ENCODE assay signal across 8 cellular contexts in genomic region chr12:111686574-111687105, GRCh38. TPM values are rescaled to one million over a fixed set of nuclear protein-coding genes. Genes with fewer than 3 reads are reported as not detected.
DNase-seq lines count a peak whose midpoint lies in the region; ATAC-seq and TF ChIP-seq lines count a peak whose summit lies in the region.

No MANE protein-coding gene starts in this region.

- H3K9me3 ChIP-seq in AG04450 (ENCODE audit: control insufficient read depth, insufficient read depth, low read length) (no peaks in the 10 kb centered on the region; the same call in 1 of the 2 replicates), KOPT-K1 (ENCODE audit: insufficient read depth, low read length, poor library complexity, severe bottlenecking) (no peaks in the 10 kb centered on the region), mucosa of stomach (ENCODE audit: control insufficient read depth, low read length) (no peaks in the 10 kb centered on the region)

- peak overlapping the region; percentile 95 for H3K4me3 Mint-ChIP-seq in chondrocyte (ENCODE audit: unreplicated experiment)

- intact Hi-C loops in posterior cingulate gyrus (cut with DNase I): no loop called here

- POLR2A ChIA-PET in AG04450 (lab: Yijun Ruan, JAX): interaction anchor here (1.2 to 1.4 kb wide), 3 partner anchors 15 to 126 kb away, joined by 3 to 5 read pairs (median 4); partner anchors contain the start of gene ALDH2

- H3K4me1 ChIP-seq in mucosa of stomach (ENCODE audit: control insufficient read depth, insufficient read depth, low read length): peaks cover 12% of the 10 kb centered on the region

- peak overlapping the region; percentile 97 for H3K27ac Mint-ChIP-seq in chondrocyte (ENCODE audit: unreplicated experiment)

- H3K27ac ChIP-seq in AG04450 (ENCODE audit: low read depth, low read length) (no peak overlapping the region), KOPT-K1 (ENCODE audit: low read depth, low read length, poor library complexity, severe bottlenecking) (peak overlapping the region; percentile 66)

- DNase-seq in AG04450 (ENCODE audit: low read depth, low spot score): no peak
- no peak for DNase-seq in chondrocyte (ENCODE audit: low spot score)
- DNase-seq in posterior cingulate gyrus: no peak
- no peak for DNase-seq in NCI-H345 treated with DMSO at 0.1 percent for 48 hours (lab: John Stamatoyannopoulos, UW; ENCODE audit: unreplicated experiment)

- no peaks in the 10 kb centered on the region for H3K9me3 Mint-ChIP-seq in chondrocyte (ENCODE audit: low read depth)

- H3K4me1 Mint-ChIP-seq in chondrocyte (ENCODE audit: low read depth): peaks cover 31% of the 10 kb centered on the region

- H3K27me3 Mint-ChIP-seq in chondrocyte (ENCODE audit: low read depth): no peaks in the 10 kb centered on the region

- CTCF ChIA-PET in AG04450 (lab: Charles Lee): interaction anchor here (0.6 to 1.7 kb wide), 2 partner anchors 22 to 126 kb away, joined by 4 to 8 read pairs; no protein-coding TSS in a partner anchor

- peaks cover 20% of the 10 kb centered on the region for H3K36me3 ChIP-seq in KOPT-K1 (ENCODE audit: insufficient read depth, low read length)
- H3K36me3 ChIP-seq in mucosa of stomach (ENCODE audit: control insufficient read depth, insufficient read depth, low read length): no peaks in the 10 kb centered on the region

- peak overlapping the region; percentile 76 for H3K4me3 ChIP-seq in AG04450 (ENCODE audit: low read depth, low read length)
- peak overlapping the region; percentile 87 for H3K4me3 ChIP-seq in mucosa of stomach (ENCODE audit: low read length)

- TF ChIP-seq CTCF in AG04450 (IDR thresholded peaks at IDR 0.05; ENCODE audit: low read depth, low read length) (no peak), chondrocyte (IDR thresholded peaks at IDR 0.05) (no peak)

- ATAC-seq in HG03378 (IDR thresholded peaks at IDR 0.05; ENCODE audit: unreplicated experiment): no peak
- ATAC-seq in GM21526 (IDR thresholded peaks at IDR 0.05; ENCODE audit: low FRiP score, unreplicated experiment): no peak

- peak overlapping the region; percentile 96 for H3K9ac ChIP-seq in mucosa of stomach (ENCODE audit: low read length)

- H3K27me3 ChIP-seq in AG04450 (ENCODE audit: control insufficient read depth, insufficient read depth, low read length): no peaks in the 10 kb centered on the region
- no peaks in the 10 kb centered on the region for H3K27me3 ChIP-seq in mucosa of stomach (ENCODE audit: control insufficient read depth, insufficient read depth, low read length)

- peaks cover 5% of the 10 kb centered on the region for H3K36me3 Mint-ChIP-seq in chondrocyte (ENCODE audit: low read depth)

RNA-seq across cellular contexts. Expression of gene ACAD10, which starts 0.8 kb away (rescaled TPM):
- 17.0 and 18.8 TPM in 2 replicates for polyA plus RNA-seq in AG04450 (2011; rRNA removed)
- 21.9 and 24.0 TPM in 2 replicates for polyA minus RNA-seq in AG04450 (2011; rRNA and poly(A)+ RNA removed)
- 13.0 to 19.6 TPM (median 13.0 TPM) in 3 replicates for total RNA-seq in chondrocyte

RNA-seq across cellular contexts. Expression of gene BRAP, which starts 0.9 kb away (rescaled TPM):
- polyA plus RNA-seq in AG04450 (2011; rRNA removed): 18.8 and 24.4 TPM in 2 replicates
- polyA minus RNA-seq in AG04450 (2011; rRNA and poly(A)+ RNA removed): 31.5 and 37.4 TPM in 2 replicates
- total RNA-seq in chondrocyte: 15.3 to 17.3 TPM (median 15.4 TPM) in 3 replicates
